ENCODE assay signal across 1 cellular context in the genomic region with DNA sequence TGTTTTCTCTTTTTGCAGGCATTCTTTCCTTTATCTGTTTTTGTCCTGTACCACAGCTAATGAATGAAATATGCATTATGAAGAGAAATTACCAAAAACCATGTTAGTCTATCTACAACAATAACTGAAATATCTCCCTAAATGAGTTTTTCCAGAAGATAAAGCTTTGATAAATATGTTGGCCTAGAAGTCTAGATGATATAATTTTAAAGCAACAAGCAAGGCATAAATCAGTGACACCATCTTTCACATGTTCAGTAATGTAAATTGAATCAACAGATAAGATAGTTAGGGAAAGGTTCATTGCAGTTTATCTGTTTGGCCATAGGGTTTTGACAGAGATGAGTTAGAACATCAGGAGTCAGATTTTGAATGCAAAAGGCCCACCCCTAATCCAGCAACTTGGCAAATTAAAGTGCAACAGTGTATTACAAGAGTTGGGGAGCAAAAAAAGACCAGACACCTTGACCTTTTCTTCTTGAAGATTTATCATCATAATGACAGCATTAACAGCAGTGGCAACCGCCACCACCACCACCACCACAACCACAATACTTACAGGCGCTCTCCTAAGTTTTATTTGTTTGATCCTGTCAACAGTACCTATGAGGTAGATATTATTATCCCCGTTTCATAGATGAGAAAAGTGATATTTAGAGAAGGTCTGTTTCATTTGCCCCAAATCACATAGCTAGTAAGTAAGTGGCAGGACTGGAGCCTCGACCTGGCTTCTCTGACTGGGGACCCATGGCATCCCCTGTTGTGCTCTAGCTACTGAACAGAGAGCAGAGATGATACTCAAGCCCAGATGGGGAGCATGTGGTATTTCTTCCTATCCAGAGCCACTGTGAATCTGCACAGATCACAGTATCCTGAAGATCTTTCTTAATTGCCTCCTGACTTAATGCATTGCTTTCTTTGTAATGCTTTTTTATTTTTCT.
TF ChIP-seq lines count a peak whose summit lies in the region.

No MANE protein-coding gene starts in this region.

TF ChIP-seq in SK-N-SH treated with all-trans-retinoic acid at 6 μM for 48 hours, 23 proteins besides CTCF, POLR2A, EP300 and RAD21 (continued from another document):
- TF ChIP-seq, protein P1, sequence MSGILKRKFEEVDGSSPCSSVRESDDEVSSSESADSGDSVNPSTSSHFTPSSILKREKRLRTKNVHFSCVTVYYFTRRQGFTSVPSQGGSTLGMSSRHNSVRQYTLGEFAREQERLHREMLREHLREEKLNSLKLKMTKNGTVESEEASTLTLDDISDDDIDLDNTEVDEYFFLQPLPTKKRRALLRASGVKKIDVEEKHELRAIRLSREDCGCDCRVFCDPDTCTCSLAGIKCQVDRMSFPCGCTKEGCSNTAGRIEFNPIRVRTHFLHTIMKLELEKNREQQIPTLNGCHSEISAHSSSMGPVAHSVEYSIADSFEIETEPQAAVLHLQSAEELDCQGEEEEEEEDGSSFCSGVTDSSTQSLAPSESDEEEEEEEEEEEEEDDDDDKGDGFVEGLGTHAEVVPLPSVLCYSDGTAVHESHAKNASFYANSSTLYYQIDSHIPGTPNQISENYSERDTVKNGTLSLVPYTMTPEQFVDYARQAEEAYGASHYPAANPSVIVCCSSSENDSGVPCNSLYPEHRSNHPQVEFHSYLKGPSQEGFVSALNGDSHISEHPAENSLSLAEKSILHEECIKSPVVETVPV (CRISPR knock-in tag; IDR thresholded peaks at IDR 0.05) = peak; percentile 50; the same call in 1 of the 2 replicates
